ENCODE assay signal across 2 cellular contexts in the genomic region with DNA sequence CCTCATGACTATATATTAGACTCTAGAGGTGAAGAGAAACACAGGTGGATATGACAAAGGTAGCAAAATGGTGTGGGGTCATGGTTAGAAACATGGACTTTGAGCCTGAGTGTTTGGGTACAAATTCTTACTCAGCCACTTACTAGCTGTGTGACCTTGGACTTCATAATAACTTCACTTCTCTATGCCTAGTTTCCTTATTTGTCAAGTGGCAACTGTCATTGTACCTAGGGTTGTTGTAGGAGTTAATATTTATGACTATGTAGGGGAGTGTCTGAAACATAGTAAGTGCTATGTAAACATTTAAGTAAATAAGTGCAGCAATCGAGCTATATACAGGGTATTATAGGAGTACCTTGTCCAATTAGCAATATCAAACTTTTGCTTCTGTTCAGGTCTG.
TF ChIP-seq lines count a peak whose summit lies in the region.

No MANE protein-coding gene starts in this region.

TF ChIP-seq in liver, 16 proteins besides CTCF, POLR2A, EP300 and RAD21 (continued from another document):
- TF ChIP-seq, protein P1, sequence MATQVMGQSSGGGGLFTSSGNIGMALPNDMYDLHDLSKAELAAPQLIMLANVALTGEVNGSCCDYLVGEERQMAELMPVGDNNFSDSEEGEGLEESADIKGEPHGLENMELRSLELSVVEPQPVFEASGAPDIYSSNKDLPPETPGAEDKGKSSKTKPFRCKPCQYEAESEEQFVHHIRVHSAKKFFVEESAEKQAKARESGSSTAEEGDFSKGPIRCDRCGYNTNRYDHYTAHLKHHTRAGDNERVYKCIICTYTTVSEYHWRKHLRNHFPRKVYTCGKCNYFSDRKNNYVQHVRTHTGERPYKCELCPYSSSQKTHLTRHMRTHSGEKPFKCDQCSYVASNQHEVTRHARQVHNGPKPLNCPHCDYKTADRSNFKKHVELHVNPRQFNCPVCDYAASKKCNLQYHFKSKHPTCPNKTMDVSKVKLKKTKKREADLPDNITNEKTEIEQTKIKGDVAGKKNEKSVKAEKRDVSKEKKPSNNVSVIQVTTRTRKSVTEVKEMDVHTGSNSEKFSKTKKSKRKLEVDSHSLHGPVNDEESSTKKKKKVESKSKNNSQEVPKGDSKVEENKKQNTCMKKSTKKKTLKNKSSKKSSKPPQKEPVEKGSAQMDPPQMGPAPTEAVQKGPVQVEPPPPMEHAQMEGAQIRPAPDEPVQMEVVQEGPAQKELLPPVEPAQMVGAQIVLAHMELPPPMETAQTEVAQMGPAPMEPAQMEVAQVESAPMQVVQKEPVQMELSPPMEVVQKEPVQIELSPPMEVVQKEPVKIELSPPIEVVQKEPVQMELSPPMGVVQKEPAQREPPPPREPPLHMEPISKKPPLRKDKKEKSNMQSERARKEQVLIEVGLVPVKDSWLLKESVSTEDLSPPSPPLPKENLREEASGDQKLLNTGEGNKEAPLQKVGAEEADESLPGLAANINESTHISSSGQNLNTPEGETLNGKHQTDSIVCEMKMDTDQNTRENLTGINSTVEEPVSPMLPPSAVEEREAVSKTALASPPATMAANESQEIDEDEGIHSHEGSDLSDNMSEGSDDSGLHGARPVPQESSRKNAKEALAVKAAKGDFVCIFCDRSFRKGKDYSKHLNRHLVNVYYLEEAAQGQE (IDR thresholded peaks at IDR 0.05) = no peak
- peak; percentile 27 to 72 for TF ChIP-seq HNF4A (conservative IDR thresholded peaks at IDR 0.05)

TF ChIP-seq in WTC11, 78 proteins besides CTCF, POLR2A, EP300 and RAD21 (continued from another document):
- TF ChIP-seq, protein P2, sequence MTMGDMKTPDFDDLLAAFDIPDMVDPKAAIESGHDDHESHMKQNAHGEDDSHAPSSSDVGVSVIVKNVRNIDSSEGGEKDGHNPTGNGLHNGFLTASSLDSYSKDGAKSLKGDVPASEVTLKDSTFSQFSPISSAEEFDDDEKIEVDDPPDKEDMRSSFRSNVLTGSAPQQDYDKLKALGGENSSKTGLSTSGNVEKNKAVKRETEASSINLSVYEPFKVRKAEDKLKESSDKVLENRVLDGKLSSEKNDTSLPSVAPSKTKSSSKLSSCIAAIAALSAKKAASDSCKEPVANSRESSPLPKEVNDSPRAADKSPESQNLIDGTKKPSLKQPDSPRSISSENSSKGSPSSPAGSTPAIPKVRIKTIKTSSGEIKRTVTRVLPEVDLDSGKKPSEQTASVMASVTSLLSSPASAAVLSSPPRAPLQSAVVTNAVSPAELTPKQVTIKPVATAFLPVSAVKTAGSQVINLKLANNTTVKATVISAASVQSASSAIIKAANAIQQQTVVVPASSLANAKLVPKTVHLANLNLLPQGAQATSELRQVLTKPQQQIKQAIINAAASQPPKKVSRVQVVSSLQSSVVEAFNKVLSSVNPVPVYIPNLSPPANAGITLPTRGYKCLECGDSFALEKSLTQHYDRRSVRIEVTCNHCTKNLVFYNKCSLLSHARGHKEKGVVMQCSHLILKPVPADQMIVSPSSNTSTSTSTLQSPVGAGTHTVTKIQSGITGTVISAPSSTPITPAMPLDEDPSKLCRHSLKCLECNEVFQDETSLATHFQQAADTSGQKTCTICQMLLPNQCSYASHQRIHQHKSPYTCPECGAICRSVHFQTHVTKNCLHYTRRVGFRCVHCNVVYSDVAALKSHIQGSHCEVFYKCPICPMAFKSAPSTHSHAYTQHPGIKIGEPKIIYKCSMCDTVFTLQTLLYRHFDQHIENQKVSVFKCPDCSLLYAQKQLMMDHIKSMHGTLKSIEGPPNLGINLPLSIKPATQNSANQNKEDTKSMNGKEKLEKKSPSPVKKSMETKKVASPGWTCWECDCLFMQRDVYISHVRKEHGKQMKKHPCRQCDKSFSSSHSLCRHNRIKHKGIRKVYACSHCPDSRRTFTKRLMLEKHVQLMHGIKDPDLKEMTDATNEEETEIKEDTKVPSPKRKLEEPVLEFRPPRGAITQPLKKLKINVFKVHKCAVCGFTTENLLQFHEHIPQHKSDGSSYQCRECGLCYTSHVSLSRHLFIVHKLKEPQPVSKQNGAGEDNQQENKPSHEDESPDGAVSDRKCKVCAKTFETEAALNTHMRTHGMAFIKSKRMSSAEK (CRISPR knock-in tag; IDR thresholded peaks at IDR 0.05; ENCODE audit: borderline replicate concordance) = no peak
- TF ChIP-seq HMGA2 (CRISPR knock-in tag; IDR thresholded peaks at IDR 0.05) = no peak
- no peak for TF ChIP-seq TEAD4 (CRISPR knock-in tag; IDR thresholded peaks at IDR 0.05)
- TF ChIP-seq RELA (CRISPR knock-in tag; IDR thresholded peaks at IDR 0.05; ENCODE audit: borderline replicate concordance) = no peak
- TF ChIP-seq, protein P3, sequence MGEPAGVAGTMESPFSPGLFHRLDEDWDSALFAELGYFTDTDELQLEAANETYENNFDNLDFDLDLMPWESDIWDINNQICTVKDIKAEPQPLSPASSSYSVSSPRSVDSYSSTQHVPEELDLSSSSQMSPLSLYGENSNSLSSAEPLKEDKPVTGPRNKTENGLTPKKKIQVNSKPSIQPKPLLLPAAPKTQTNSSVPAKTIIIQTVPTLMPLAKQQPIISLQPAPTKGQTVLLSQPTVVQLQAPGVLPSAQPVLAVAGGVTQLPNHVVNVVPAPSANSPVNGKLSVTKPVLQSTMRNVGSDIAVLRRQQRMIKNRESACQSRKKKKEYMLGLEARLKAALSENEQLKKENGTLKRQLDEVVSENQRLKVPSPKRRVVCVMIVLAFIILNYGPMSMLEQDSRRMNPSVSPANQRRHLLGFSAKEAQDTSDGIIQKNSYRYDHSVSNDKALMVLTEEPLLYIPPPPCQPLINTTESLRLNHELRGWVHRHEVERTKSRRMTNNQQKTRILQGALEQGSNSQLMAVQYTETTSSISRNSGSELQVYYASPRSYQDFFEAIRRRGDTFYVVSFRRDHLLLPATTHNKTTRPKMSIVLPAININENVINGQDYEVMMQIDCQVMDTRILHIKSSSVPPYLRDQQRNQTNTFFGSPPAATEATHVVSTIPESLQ (CRISPR knock-in tag; IDR thresholded peaks at IDR 0.05) = no peak
- TF ChIP-seq, protein P4, sequence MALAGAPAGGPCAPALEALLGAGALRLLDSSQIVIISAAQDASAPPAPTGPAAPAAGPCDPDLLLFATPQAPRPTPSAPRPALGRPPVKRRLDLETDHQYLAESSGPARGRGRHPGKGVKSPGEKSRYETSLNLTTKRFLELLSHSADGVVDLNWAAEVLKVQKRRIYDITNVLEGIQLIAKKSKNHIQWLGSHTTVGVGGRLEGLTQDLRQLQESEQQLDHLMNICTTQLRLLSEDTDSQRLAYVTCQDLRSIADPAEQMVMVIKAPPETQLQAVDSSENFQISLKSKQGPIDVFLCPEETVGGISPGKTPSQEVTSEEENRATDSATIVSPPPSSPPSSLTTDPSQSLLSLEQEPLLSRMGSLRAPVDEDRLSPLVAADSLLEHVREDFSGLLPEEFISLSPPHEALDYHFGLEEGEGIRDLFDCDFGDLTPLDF (CRISPR knock-in tag; IDR thresholded peaks at IDR 0.05) = no peak
- TF ChIP-seq, protein P5, sequence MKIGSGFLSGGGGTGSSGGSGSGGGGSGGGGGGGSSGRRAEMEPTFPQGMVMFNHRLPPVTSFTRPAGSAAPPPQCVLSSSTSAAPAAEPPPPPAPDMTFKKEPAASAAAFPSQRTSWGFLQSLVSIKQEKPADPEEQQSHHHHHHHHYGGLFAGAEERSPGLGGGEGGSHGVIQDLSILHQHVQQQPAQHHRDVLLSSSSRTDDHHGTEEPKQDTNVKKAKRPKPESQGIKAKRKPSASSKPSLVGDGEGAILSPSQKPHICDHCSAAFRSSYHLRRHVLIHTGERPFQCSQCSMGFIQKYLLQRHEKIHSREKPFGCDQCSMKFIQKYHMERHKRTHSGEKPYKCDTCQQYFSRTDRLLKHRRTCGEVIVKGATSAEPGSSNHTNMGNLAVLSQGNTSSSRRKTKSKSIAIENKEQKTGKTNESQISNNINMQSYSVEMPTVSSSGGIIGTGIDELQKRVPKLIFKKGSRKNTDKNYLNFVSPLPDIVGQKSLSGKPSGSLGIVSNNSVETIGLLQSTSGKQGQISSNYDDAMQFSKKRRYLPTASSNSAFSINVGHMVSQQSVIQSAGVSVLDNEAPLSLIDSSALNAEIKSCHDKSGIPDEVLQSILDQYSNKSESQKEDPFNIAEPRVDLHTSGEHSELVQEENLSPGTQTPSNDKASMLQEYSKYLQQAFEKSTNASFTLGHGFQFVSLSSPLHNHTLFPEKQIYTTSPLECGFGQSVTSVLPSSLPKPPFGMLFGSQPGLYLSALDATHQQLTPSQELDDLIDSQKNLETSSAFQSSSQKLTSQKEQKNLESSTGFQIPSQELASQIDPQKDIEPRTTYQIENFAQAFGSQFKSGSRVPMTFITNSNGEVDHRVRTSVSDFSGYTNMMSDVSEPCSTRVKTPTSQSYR (CRISPR knock-in tag; IDR thresholded peaks at IDR 0.05) = no peak
- no peak for TF ChIP-seq JAZF1 (CRISPR knock-in tag; IDR thresholded peaks at IDR 0.05)
- no peak for TF ChIP-seq NR1H2 (CRISPR knock-in tag; IDR thresholded peaks at IDR 0.05)
- no peak for TF ChIP-seq ZBTB21 (CRISPR knock-in tag; IDR thresholded peaks at IDR 0.05; ENCODE audit: borderline replicate concordance)
- TF ChIP-seq RORB (CRISPR knock-in tag; IDR thresholded peaks at IDR 0.05) = no peak
- TF ChIP-seq GRHL2 (CRISPR knock-in tag; IDR thresholded peaks at IDR 0.05; ENCODE audit: insufficient replicate concordance, severe bottlenecking) = no peak
- TF ChIP-seq, protein P6, sequence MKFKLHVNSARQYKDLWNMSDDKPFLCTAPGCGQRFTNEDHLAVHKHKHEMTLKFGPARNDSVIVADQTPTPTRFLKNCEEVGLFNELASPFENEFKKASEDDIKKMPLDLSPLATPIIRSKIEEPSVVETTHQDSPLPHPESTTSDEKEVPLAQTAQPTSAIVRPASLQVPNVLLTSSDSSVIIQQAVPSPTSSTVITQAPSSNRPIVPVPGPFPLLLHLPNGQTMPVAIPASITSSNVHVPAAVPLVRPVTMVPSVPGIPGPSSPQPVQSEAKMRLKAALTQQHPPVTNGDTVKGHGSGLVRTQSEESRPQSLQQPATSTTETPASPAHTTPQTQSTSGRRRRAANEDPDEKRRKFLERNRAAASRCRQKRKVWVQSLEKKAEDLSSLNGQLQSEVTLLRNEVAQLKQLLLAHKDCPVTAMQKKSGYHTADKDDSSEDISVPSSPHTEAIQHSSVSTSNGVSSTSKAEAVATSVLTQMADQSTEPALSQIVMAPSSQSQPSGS (CRISPR knock-in tag; IDR thresholded peaks at IDR 0.05; ENCODE audit: borderline replicate concordance, low read depth) = no peak
- TF ChIP-seq, protein P7, sequence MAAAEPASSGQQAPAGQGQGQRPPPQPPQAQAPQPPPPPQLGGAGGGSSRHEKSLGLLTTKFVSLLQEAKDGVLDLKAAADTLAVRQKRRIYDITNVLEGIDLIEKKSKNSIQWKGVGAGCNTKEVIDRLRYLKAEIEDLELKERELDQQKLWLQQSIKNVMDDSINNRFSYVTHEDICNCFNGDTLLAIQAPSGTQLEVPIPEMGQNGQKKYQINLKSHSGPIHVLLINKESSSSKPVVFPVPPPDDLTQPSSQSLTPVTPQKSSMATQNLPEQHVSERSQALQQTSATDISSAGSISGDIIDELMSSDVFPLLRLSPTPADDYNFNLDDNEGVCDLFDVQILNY (CRISPR knock-in tag; IDR thresholded peaks at IDR 0.05) = no peak
- TF ChIP-seq, protein P8, sequence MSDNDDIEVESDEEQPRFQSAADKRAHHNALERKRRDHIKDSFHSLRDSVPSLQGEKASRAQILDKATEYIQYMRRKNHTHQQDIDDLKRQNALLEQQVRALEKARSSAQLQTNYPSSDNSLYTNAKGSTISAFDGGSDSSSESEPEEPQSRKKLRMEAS (CRISPR knock-in tag; IDR thresholded peaks at IDR 0.05) = no peak
- no peak for TF ChIP-seq NFATC4 (CRISPR knock-in tag; IDR thresholded peaks at IDR 0.05)
